15 cellular contexts compared by ENCODE assay signal in genomic region chr15:61080209-61081027, GRCh38.
"Had no signal": no experiment of that assay in that cellular context is flagged by ENCODE, and none has a peak within 500 bp of the region (broad histone marks: within the 10 kb centered on the region; RNA-seq: fewer than 3 reads in every experiment).

No MANE protein-coding gene starts in this region.

- H3K79me2 ChIP-seq: parathyroid adenoma had no signal

- H3K4me3 ChIP-seq: dorsolateral prefrontal cortex, esophagus muscularis mucosa, tibial nerve had no signal

- H3K27ac ChIP-seq: esophagus muscularis mucosa, parathyroid adenoma, tibial nerve had no signal

- H3K9ac ChIP-seq: parathyroid adenoma had no signal

- H3K36me3 ChIP-seq: esophagus muscularis mucosa, tibial nerve had no signal

- H3K4me1 ChIP-seq: parathyroid adenoma had no signal

- H2AFZ ChIP-seq: parathyroid adenoma had no signal

- H3K9me3 ChIP-seq: esophagus muscularis mucosa, tibial nerve had no signal

- H3K27me3 ChIP-seq: dorsolateral prefrontal cortex, esophagus muscularis mucosa, tibial nerve had no signal

- DNase-seq: activated CD4-positive, alpha-beta T cell treated with anti-CD3 and anti-CD28 coated beads for 4 hours; activated CD8-positive, alpha-beta memory T cell treated with anti-CD3 and anti-CD28 coated beads, Interleukin-2, amount 50 U/mL, for 4 hours; activated CD8-positive, alpha-beta T cell treated with anti-CD3 and anti-CD28 coated beads for 36 hours; activated T-cell treated with anti-CD3 and anti-CD28 coated beads, Interleukin-2, amount 50 U/mL, for 72 hours; aorta; dorsolateral prefrontal cortex; foreskin fibroblast; kidney; mesendoderm; retina; T-cell; T1000 had no signal
